In genomic region chr7:152868122-152869040, GRCh38 we compare ENCODE assay signal across 19 cellular contexts.
A peak's percentile ranks its signal among the peaks of the same experiment; 100 is the strongest.
DNase-seq lines count a peak whose midpoint lies in the region; ATAC-seq, FAIRE-seq and TF ChIP-seq lines count a peak whose summit lies in the region.
"Had no signal": no experiment of that assay in that cellular context is flagged by ENCODE, and none has a peak within 500 bp of the region (broad histone marks: within the 10 kb centered on the region; RNA-seq: fewer than 3 reads in every experiment).

No MANE protein-coding gene starts in this region.

- 94 to 96% (median 95%) methylated on average over 22 of the region's 22 CpGs for WGBS in heart left ventricle, 4 donors

- no peak overlapping the region for H3K27ac ChIP-seq in heart left ventricle
- H3K27ac ChIP-seq in coronary artery, result no peak overlapping the region
- no peak overlapping the region for H3K27ac ChIP-seq in kidney (ENCODE audit: low read depth in 2 of 2, low read length in 2 of 2)
- H3K27ac ChIP-seq: C4-2B, GM23248, HL-60 had no signal

- H3K36me3 ChIP-seq in heart left ventricle (no peaks in the 10 kb centered on the region), kidney (ENCODE audit: control insufficient read depth in 1 of 2, insufficient read depth in 2 of 2, low read length in 2 of 2) (no peaks in the 10 kb centered on the region)
- H3K36me3 ChIP-seq: HAP-1 had no signal

- FAIRE-seq in kidney (lab: Jason Lieb, UNC), result no peak
- FAIRE-seq: A204.1, D721Med, G401.6, GM12891, GM19239 had no signal

- TF ChIP-seq POLR2A in heart left ventricle (IDR thresholded peaks at IDR 0.05), result no peak

- H3K36me3 Mint-ChIP-seq in osteocyte (ENCODE audit: unreplicated experiment), result no peaks in the 10 kb centered on the region

- no peaks in the 10 kb centered on the region for H3K27me3 Mint-ChIP-seq in osteocyte (ENCODE audit: unreplicated experiment)
- H3K27me3 Mint-ChIP-seq: CD4-positive, alpha-beta T cell had no signal

- TF ChIP-seq CTCF in heart left ventricle (IDR thresholded peaks at IDR 0.05) (no peak), coronary artery (IDR thresholded peaks at IDR 0.05) (no peak), kidney (IDR thresholded peaks at IDR 0.05; ENCODE audit: borderline replicate concordance, extremely low read depth, insufficient read depth) (no peak), osteocyte (IDR thresholded peaks at IDR 0.05) (no peak)

- intact Hi-C loops in cardiac septum (cut with DNase I), result no loop called here
- intact Hi-C loops in heart left ventricle (cut with DNase I), result no loop called here
- intact Hi-C loops in kidney (cut with DNase I), result no loop called here

- no peak overlapping the region for H3K4me3 ChIP-seq in heart left ventricle
- no peak overlapping the region for H3K4me3 ChIP-seq in coronary artery
- H3K4me3 ChIP-seq in kidney (ENCODE audit: low read length in 2 of 2), result no peak overlapping the region
- H3K4me3 ChIP-seq: GM23248, HAP-1 had no signal

- no peak for ATAC-seq in heart left ventricle

- H3K27me3 ChIP-seq in heart left ventricle, result no peaks in the 10 kb centered on the region

- no peak overlapping the region for H3K4me3 Mint-ChIP-seq in osteocyte (ENCODE audit: unreplicated experiment)
- H3K4me3 Mint-ChIP-seq: CD4-positive, alpha-beta T cell had no signal

- no peak overlapping the region for H3K9ac ChIP-seq in kidney (ENCODE audit: low read length in 2 of 2)
- H3K9ac ChIP-seq: GM23248 had no signal

- no peak overlapping the region for H3K27ac Mint-ChIP-seq in osteocyte (ENCODE audit: unreplicated experiment)
- H3K27ac Mint-ChIP-seq: CD4-positive, alpha-beta T cell had no signal

- no peaks in the 10 kb centered on the region for H3K9me3 Mint-ChIP-seq in osteocyte (ENCODE audit: unreplicated experiment)
- H3K9me3 Mint-ChIP-seq: CD4-positive, alpha-beta T cell had no signal

- H3K9me3 ChIP-seq in heart left ventricle (no peaks in the 10 kb centered on the region), kidney (ENCODE audit: control insufficient read depth in 1 of 2, low read length in 2 of 2) (no peaks in the 10 kb centered on the region)
- H3K9me3 ChIP-seq: Caco-2, HAP-1 had no signal

- H3K4me1 Mint-ChIP-seq in osteocyte (ENCODE audit: unreplicated experiment), result peaks cover 11% of the 10 kb centered on the region

- H3K4me1 ChIP-seq in heart left ventricle (no peaks in the 10 kb centered on the region), kidney (ENCODE audit: control insufficient read depth in 1 of 2, insufficient read depth in 1 of 2, low read depth in 1 of 2, low read length in 2 of 2) (no peaks in the 10 kb centered on the region)
- H3K4me1 ChIP-seq: Caco-2, HAP-1 had no signal

- DNase-seq in cardiac septum (ENCODE audit: low spot score), result peak; percentile 70
- no peak for DNase-seq in heart left ventricle
- DNase-seq in coronary artery (ENCODE audit: low spot score), result peak; percentile 66
- DNase-seq in kidney, result peak; percentile 29
- DNase-seq in osteocyte (ENCODE audit: extremely low spot score, unreplicated experiment), result peak; percentile 76
- DNase-seq in NCI-H1417 treated with DMSO at 0.1 percent for 48 hours (lab: John Stamatoyannopoulos, UW), result no peak
- DNase-seq in stimulated activated naive CD4-positive, alpha-beta T cell treated with Interleukin-2 at 50 U/mL for 16 hours (lab: John Stamatoyannopoulos, UW), result no peak
- DNase-seq: AML-193; CD4-positive, alpha-beta T cell; GM23248 had no signal

Comparison
In these comparisons a context has a peak if more than half of its experiments do, and no peak if none do; other contexts are left out.
1. DNase-seq: peak in cardiac septum (single experiment), coronary artery (single experiment), kidney (single experiment) and osteocyte (single experiment); none in heart left ventricle (0 of 5), NCI-H1417 treated with DMSO at 0.1 percent for 48 hours (single experiment) and stimulated activated naive CD4-positive, alpha-beta T cell treated with Interleukin-2 at 50 U/mL for 16 hours (single experiment).